Comparison of ENCODE assay signal across 8 cellular contexts in genomic region chr2:71346065-71346464, GRCh38.
"Had no signal": no experiment of that assay in that cellular context is flagged by ENCODE, and none has a peak within 500 bp of the region (broad histone marks: within the 10 kb centered on the region; RNA-seq: fewer than 3 reads in every experiment).

No MANE protein-coding gene starts in this region.

- ATAC-seq: GM12878 had no signal

- DNase-seq: GDM1, GF-D8 had no signal

- FAIRE-seq: G401.6, GM12878, GM12891, GM12892, GM18507, GM19239 had no signal

- H3K4me3 ChIP-seq: GM12878 had no signal
